In genomic region chr3:189680723-189681122, GRCh38 we compare ENCODE assay signal across 14 cellular contexts. TPM values are rescaled to one million over a fixed set of nuclear protein-coding genes. Genes with fewer than 3 reads are reported as not detected.
DNase-seq lines count a peak whose midpoint lies in the region; ATAC-seq, FAIRE-seq and TF ChIP-seq lines count a peak whose summit lies in the region.
"Had no signal": no experiment of that assay in that cellular context is flagged by ENCODE, and none has a peak within 500 bp of the region (broad histone marks: within the 10 kb centered on the region; RNA-seq: fewer than 3 reads in every experiment).

No MANE protein-coding gene starts in this region.

- H3K4me3 ChIP-seq in H1 (ENCODE audit: extremely low read depth in 1 of 4, insufficient read depth in 2 of 4, low read depth in 3 of 4, low read length in 4 of 4) = no peak overlapping the region
- H3K4me3 ChIP-seq: HAP-1 had no signal

- no peak for TF ChIP-seq CTCF in H1 (IDR thresholded peaks at IDR 0.05; ENCODE audit: control extremely low read depth in 1 of 3, insufficient read depth in 1 of 3, low read depth in 1 of 3, low read length in 3 of 3)
- no peak for TF ChIP-seq CTCF in CD14-positive monocyte (IDR thresholded peaks at IDR 0.05)

- H3K27ac Mint-ChIP-seq in CD14-positive monocyte = peak overlapping the region in 1 of 7 donors; percentile 12
- H3K27ac Mint-ChIP-seq: B cell; CD4-positive, alpha-beta T cell had no signal

- no peak overlapping the region for H3K18ac ChIP-seq in H1 (ENCODE audit: extremely low read depth, low read length)

- H3K4me2 ChIP-seq in H1 (ENCODE audit: insufficient read depth in 1 of 2, low read depth in 2 of 2, low read length in 2 of 2) = no peak overlapping the region

- peak overlapping the region; percentile 80; the same call in 1 of the 2 replicates for H4K8ac ChIP-seq in H1 (ENCODE audit: extremely low read depth, insufficient read depth, low read length)

- H2BK20ac ChIP-seq in H1 (ENCODE audit: low read length) = no peak overlapping the region

- H3K23me2 ChIP-seq in H1 (ENCODE audit: low read depth, low read length) = no peaks in the 10 kb centered on the region

- H3K4me1 ChIP-seq in H1 (replicated peaks in 1 of 4; ENCODE audit: control insufficient read depth in 3 of 4, insufficient read depth in 4 of 4, low read length in 3 of 4) = no peaks in the 10 kb centered on the region; a peak in 1 of 7 replicates
- H3K4me1 ChIP-seq: HAP-1 had no signal

- peaks cover 0 to 2% (median 0%) of the 10 kb centered on the region in 3 donors for H3K27me3 Mint-ChIP-seq in CD14-positive monocyte (ENCODE audit: low read depth in 3 of 3)
- H3K27me3 Mint-ChIP-seq: B cell had no signal

- no peak overlapping the region for H3K23ac ChIP-seq in H1 (ENCODE audit: insufficient read length)

- H3K14ac ChIP-seq in H1 (ENCODE audit: insufficient read length) = no peak overlapping the region

- H3K9ac ChIP-seq in H1 (replicated peaks in 1 of 4; ENCODE audit: extremely low read depth in 1 of 4, low read depth in 3 of 4, low read length in 3 of 4) = no peak overlapping the region

- H3K56ac ChIP-seq in H1 (replicated peaks; ENCODE audit: insufficient read length, low read depth, low read length) = no peak overlapping the region

- no peak for TF ChIP-seq RAD21 in H1 (IDR thresholded peaks at IDR 0.05 in 1 of 2, conservative IDR thresholded peaks at IDR 0.05 in 1 of 2; ENCODE audit: low read depth in 2 of 2, low read length in 2 of 2)

- intact Hi-C loops in CD14-positive monocyte (cut with micrococcal nuclease) = no loop called here

- H3K36me3 ChIP-seq in H1 (ENCODE audit: control insufficient read depth in 2 of 4, insufficient read depth in 4 of 4, low read length in 3 of 4) = no peaks in the 10 kb centered on the region
- H3K36me3 ChIP-seq: HAP-1 had no signal

- H4K20me1 ChIP-seq in H1 (replicated peaks in 1 of 2; ENCODE audit: control insufficient read depth in 1 of 2, insufficient read depth in 2 of 2, low read length in 2 of 2) = no peaks in the 10 kb centered on the region

- H3K79me2 ChIP-seq in H1 (ENCODE audit: control insufficient read depth in 1 of 2, insufficient read depth in 2 of 2, low read length in 2 of 2) = no peaks in the 10 kb centered on the region

- H4K91ac ChIP-seq in H1 (replicated peaks; ENCODE audit: insufficient read length, low read length) = no peak overlapping the region

- H3K9me3 ChIP-seq in H1 (ENCODE audit: insufficient read depth in 2 of 2, low read depth in 1 of 2, low read length in 1 of 2) = no peaks in the 10 kb centered on the region
- H3K9me3 ChIP-seq: HAP-1 had no signal

- no peak overlapping the region for H3K4me3 Mint-ChIP-seq in CD14-positive monocyte
- H3K4me3 Mint-ChIP-seq: B cell; CD4-positive, alpha-beta T cell had no signal

- H3K4ac ChIP-seq in H1 (replicated peaks; ENCODE audit: insufficient read length, low read depth, low read length) = no peak overlapping the region

- H2AK5ac ChIP-seq in H1 (ENCODE audit: low read depth, low read length) = no peak overlapping the region

- no peak overlapping the region for H2BK15ac ChIP-seq in H1 (ENCODE audit: low read length)

- no peaks in the 10 kb centered on the region for H3K4me1 Mint-ChIP-seq in CD14-positive monocyte

- no peak overlapping the region for H2BK5ac ChIP-seq in H1 (ENCODE audit: low read depth, low read length)

- POLR2A ChIA-PET in H1 (lab: Charles Lee; ENCODE audit: partially characterized antibody) = no interaction called here

- no peak overlapping the region for H2BK120ac ChIP-seq in H1 (replicated peaks; ENCODE audit: low read depth, low read length)

- no peak overlapping the region for H4K5ac ChIP-seq in H1 (ENCODE audit: insufficient read length, low read depth, low read length)

- ATAC-seq in GM18870 (IDR thresholded peaks at IDR 0.05; ENCODE audit: unreplicated experiment) = no peak
- ATAC-seq in GM18861 (IDR thresholded peaks at IDR 0.05; ENCODE audit: unreplicated experiment) = no peak

- H2AFZ ChIP-seq in H1 (ENCODE audit: low read length) = peak overlapping the region; percentile 70

- H3K27ac ChIP-seq in H1 (ENCODE audit: low read depth, low read length) = no peak overlapping the region

- FAIRE-seq in H1 (lab: Jason Lieb, UNC) = no peak

- no peaks in the 10 kb centered on the region; a peak in 1 of 7 replicates for H3K27me3 ChIP-seq in H1 (replicated peaks in 1 of 4; ENCODE audit: control insufficient read depth in 3 of 4, extremely low read depth in 1 of 4, insufficient read depth in 3 of 4, low read length in 3 of 4)

- no peak for TF ChIP-seq EP300 in H1 (IDR thresholded peaks at IDR 0.05; ENCODE audit: borderline replicate concordance in 1 of 2, low read depth in 2 of 2, low read length in 2 of 2)

- DNase-seq in COLO668 (lab: John Stamatoyannopoulos, UW; ENCODE audit: unreplicated experiment) (peak; percentile 4), NAMALWA (ENCODE audit: low spot score) (peak; percentile 58), H1 (ENCODE audit: low read depth in 1 of 2, low spot score in 2 of 2) (no peak), CD14-positive monocyte (ENCODE audit: low spot score) (no peak)
- DNase-seq: C1 segment of cervical spinal cord; Calu3; CD4-positive, alpha-beta T cell; DMS79 treated with DMSO at 0.1 percent for 48 hours; GF-D8 had no signal

- CTCF ChIA-PET in H1 (lab: Charles Lee; ENCODE audit: partially characterized antibody) = no interaction called here

- no peak overlapping the region for H2BK12ac ChIP-seq in H1 (ENCODE audit: low read depth, low read length)

- H3K9me3 Mint-ChIP-seq in CD14-positive monocyte = peaks cover 2 to 7% (median 2%) of the 10 kb centered on the region in 7 donors

- no peaks in the 10 kb centered on the region for H3K36me3 Mint-ChIP-seq in CD14-positive monocyte

- no peaks in the 10 kb centered on the region for H3K79me1 ChIP-seq in H1 (ENCODE audit: low read depth, low read length)

- TF ChIP-seq POLR2A in H1 (IDR thresholded peaks at IDR 0.05; ENCODE audit: control extremely low read depth in 1 of 2, low read depth in 2 of 2, low read length in 2 of 2) = no peak

TF ChIP-seq in H1, 55 proteins besides CTCF, POLR2A, EP300 and RAD21 (continues in another document):
- TF ChIP-seq POU5F1 (IDR thresholded peaks at IDR 0.05; ENCODE audit: low read depth, low read length) (no peak), NANOG (IDR thresholded peaks at IDR 0.05; ENCODE audit: insufficient read depth, low read depth, low read length, poor library complexity, severe bottlenecking) (no peak), MAFK (IDR thresholded peaks at IDR 0.05; ENCODE audit: low read depth, low read length) (no peak), CREB1 (IDR thresholded peaks at IDR 0.05) (no peak)
- TF ChIP-seq, protein P1, sequence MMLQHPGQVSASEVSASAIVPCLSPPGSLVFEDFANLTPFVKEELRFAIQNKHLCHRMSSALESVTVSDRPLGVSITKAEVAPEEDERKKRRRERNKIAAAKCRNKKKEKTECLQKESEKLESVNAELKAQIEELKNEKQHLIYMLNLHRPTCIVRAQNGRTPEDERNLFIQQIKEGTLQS (IDR thresholded peaks at IDR 0.05; ENCODE audit: insufficient read depth, low read depth, low read length) = no peak

RNA-seq across cellular contexts. Expression of gene TP63, which starts 49.5 kb away (rescaled TPM):
- 0.06 TPM in 1 of 2 replicates, not detected in the other for total RNA-seq in H1 (2021; fragmentation: NEBNext Ultra II Directional; extraction: Animal tissue kit (Norgen Biotek cat#: 25700))
- not detected in 2 replicates for polyA plus RNA-seq in H1 (2011; rRNA removed)
- not detected for polyA plus RNA-seq in H1 (2011; cell fraction: cytosol; rRNA removed)
- 0.09 TPM for polyA plus RNA-seq in H1 (2011; cell fraction: nucleus; rRNA removed)
- not detected in 4 replicates for polyA plus RNA-seq in H1 (2012, experiment 1 of 2)
- not detected for polyA plus RNA-seq in H1 (2012, experiment 2 of 2)
- polyA plus RNA-seq in H1 (2013, experiment 1 of 2) = 0.02 TPM
- polyA plus RNA-seq in H1 (2013, experiment 2 of 2) = 0.09 TPM
- polyA minus RNA-seq in H1 (2011; rRNA and poly(A)+ RNA removed) = 0.09 TPM in 1 of 2 replicates, not detected in the other
- polyA minus RNA-seq in H1 (2011; cell fraction: cytosol; rRNA and poly(A)+ RNA removed) = not detected
- polyA minus RNA-seq in H1 (2011; cell fraction: nucleus; rRNA and poly(A)+ RNA removed) = not detected
- not detected for polyA plus RNA-seq in CD14-positive monocyte
- total RNA-seq: Calu3, HT-29 had no signal

Comparison
In these comparisons a context has a peak if more than half of its experiments do, and no peak if none do; other contexts are left out.
1. DNase-seq: peak in COLO668 (single experiment) and NAMALWA (single experiment); none in H1 (0 of 2) and CD14-positive monocyte (single experiment).